ENCODE assay signal across 30 cellular contexts in genomic region chr6:67888546-67888885, GRCh38.
"Had no signal": no experiment of that assay in that cellular context is flagged by ENCODE, and none has a peak within 500 bp of the region (broad histone marks: within the 10 kb centered on the region; RNA-seq: fewer than 3 reads in every experiment).

No MANE protein-coding gene starts in this region.

- H3K4me1 ChIP-seq: neural progenitor cell, right atrium auricular region, stomach, suprapubic skin, tibial artery had no signal

- H3K9me3 ChIP-seq: right atrium auricular region, suprapubic skin, tibial artery had no signal

- H2AFZ ChIP-seq: neural progenitor cell had no signal

- DNase-seq: activated CD4-positive, alpha-beta T cell treated with anti-CD3 and anti-CD28 coated beads for 48 hours; activated CD4-positive, alpha-beta T cell treated with anti-CD3 and anti-CD28 coated beads, Interleukin-2, amount 50 U/mL, for 48 hours; activated CD8-positive, alpha-beta memory T cell treated with anti-CD3 and anti-CD28 coated beads for 24 hours; activated effector memory CD4-positive, alpha-beta T cell treated with Interleukin-2 at 50 U/mL for 16 hours; activated naive CD4-positive, alpha-beta T cell treated with anti-CD3 and anti-CD28 coated beads for 36 hours; activated naive CD8-positive, alpha-beta T cell treated with anti-CD3 and anti-CD28 coated beads, Interleukin-2, amount 10 ng/mL, durations not matched to agents 7 days and 5 days; amniotic stem cell; brain microvascular endothelial cell; foreskin fibroblast; head of caudate nucleus; hippocampal formation; kidney; left colon; mammary epithelial cell; midbrain; naive thymus-derived CD4-positive, alpha-beta T cell; occipital lobe; stimulated activated CD4-positive, alpha-beta T cell treated with anti-CD3 and anti-CD28 coated beads, Interleukin-15, amount 100 ng/mL, for 24 hours; stimulated activated CD4-positive, alpha-beta T cell treated with anti-CD3 and anti-CD28 coated beads, Interleukin-2, amount 100 ng/mL, for 24 hours; stimulated activated naive B cell treated with anti-CD40 and anti-IgM and Interleukin-4, amounts not matched to agents 10 μg/mL and 1 μg/mL and 100 μg/mL, for 72 hours; stomach; tibial artery; WERI-Rb-1 had no signal

- H3K4me3 ChIP-seq: coronary artery, neural progenitor cell, right atrium auricular region, stomach, suprapubic skin, tibial artery had no signal

- H3K27me3 ChIP-seq: brain microvascular endothelial cell, neural progenitor cell, right atrium auricular region, stomach, suprapubic skin, tibial artery had no signal

- H3K27ac ChIP-seq: brain microvascular endothelial cell, coronary artery, neural progenitor cell, right atrium auricular region, stomach, suprapubic skin, tibial artery, WERI-Rb-1 had no signal

- ATAC-seq: activated CD4-positive, CD25-positive, alpha-beta regulatory T cell treated with anti-CD3 and anti-CD28 coated beads, Interleukin-2, amount 50 U/mL, for 24 hours; esophagus mucosa; left colon; naive thymus-derived CD4-positive, alpha-beta T cell had no signal

- H3K9ac ChIP-seq: neural progenitor cell had no signal

- FAIRE-seq: astrocyte, kidney had no signal

- H3K4me2 ChIP-seq: neural progenitor cell had no signal

- H3K36me3 ChIP-seq: brain microvascular endothelial cell, neural progenitor cell, right atrium auricular region, stomach, suprapubic skin, tibial artery, WERI-Rb-1 had no signal
